ENCODE assay signal across 17 cellular contexts in genomic region chr15:80210612-80211554, GRCh38. TPM values are rescaled to one million over a fixed set of nuclear protein-coding genes. Genes with fewer than 3 reads are reported as not detected.
A peak's percentile ranks its signal among the peaks of the same experiment; 100 is the strongest.
DNase-seq lines count a peak whose midpoint lies in the region; ATAC-seq, FAIRE-seq and TF ChIP-seq lines count a peak whose summit lies in the region.
"Had no signal": no experiment of that assay in that cellular context is flagged by ENCODE, and none has a peak within 500 bp of the region (broad histone marks: within the 10 kb centered on the region; RNA-seq: fewer than 3 reads in every experiment).

No MANE protein-coding gene starts in this region.

- TF ChIP-seq CTCF in GM12864 (IDR thresholded peaks at IDR 0.05; ENCODE audit: low read depth, low read length, missing control alignments) (no peak), lung (IDR thresholded peaks at IDR 0.05; ENCODE audit: control extremely low read depth, extremely low read depth) (no peak)

- H3K27ac ChIP-seq in lung (ENCODE audit: low read depth in 1 of 2, low read length in 1 of 2) = no peak overlapping the region
- H3K27ac ChIP-seq: suprapubic skin had no signal

- no peaks in the 10 kb centered on the region for H3K27me3 ChIP-seq in lung (ENCODE audit: control insufficient read depth, insufficient read depth)

- no peaks in the 10 kb centered on the region for H3K9me3 ChIP-seq in lung (ENCODE audit: control insufficient read depth in 2 of 2, insufficient read depth in 1 of 2, low read length in 1 of 2)
- H3K9me3 ChIP-seq: Caco-2, suprapubic skin had no signal

- FAIRE-seq in HTR-8/SVneo (lab: Jason Lieb, UNC) = no peak
- FAIRE-seq: astrocyte had no signal

- no peaks in the 10 kb centered on the region for H3K4me1 ChIP-seq in lung (ENCODE audit: control insufficient read depth in 2 of 2, insufficient read depth in 2 of 2, low read length in 2 of 2)
- H3K4me1 ChIP-seq: suprapubic skin had no signal

- H3K4me3 ChIP-seq in GM12864 (ENCODE audit: low read depth, low read length) = no peak overlapping the region
- H3K4me3 ChIP-seq in lung = no peak overlapping the region
- H3K4me3 ChIP-seq: suprapubic skin had no signal

- H3K36me3 ChIP-seq in lung (ENCODE audit: control insufficient read depth in 2 of 2, insufficient read depth in 2 of 2, low read length in 2 of 2) = no peaks in the 10 kb centered on the region
- H3K36me3 ChIP-seq: suprapubic skin had no signal

- peak; percentile 13 for DNase-seq in GM12864 (ENCODE audit: low read depth)
- peak; percentile 73 for DNase-seq in RPMI8226
- DNase-seq in lung (ENCODE audit: low spot score) = peak; percentile 11
- DNase-seq in HTR-8/SVneo (ENCODE audit: insufficient read length, low spot score) = no peak
- no peak for DNase-seq in NCI-H1694 (lab: John Stamatoyannopoulos, UW)
- no peak for DNase-seq in NCI-H2081 (lab: John Stamatoyannopoulos, UW)
- no peak for DNase-seq in NCI-H1092 (lab: John Stamatoyannopoulos, UW)
- DNase-seq: activated CD8-positive, alpha-beta T cell treated with anti-CD3 and anti-CD28 coated beads for 36 hours; activated gamma-delta T cell; Caco-2; GF-D8; NCI-H1930; NCI-H526; Right ventricle myocardium superior had no signal

- WGBS in lung, 2 donors = 56 to 66% methylated on average over 12 of the region's 12 CpGs

- ATAC-seq in HG03103 (IDR thresholded peaks at IDR 0.05; ENCODE audit: low read depth, unreplicated experiment) (peak; percentile 60), lung (ENCODE audit: insufficient read depth, low FRiP score) (no peak)
- ATAC-seq: activated CD8-positive, alpha-beta T cell treated with anti-CD3 and anti-CD28 coated beads for 36 hours had no signal

RNA-seq across cellular contexts. Expression of gene CTXND1, which starts 41.1 kb away (rescaled TPM):
- 1 to 10 TPM; 2.2 to 2.4 TPM for total RNA-seq in lung
- under 1 TPM; 0.10 to 0.69 TPM for polyA plus RNA-seq in lung
- total RNA-seq: activated CD8-positive, alpha-beta T cell treated with anti-CD3 and anti-CD28 coated beads for 36 hours; astrocyte had no signal

RNA-seq across cellular contexts. Expression of gene FAH, which starts 58.1 kb away (rescaled TPM):
- 10 to 100 TPM; 23.7 to 48.9 TPM for total RNA-seq in lung
- polyA plus RNA-seq in lung = 10 to 100 TPM; 49.4 to 55.5 TPM

Comparison
In these comparisons a context has a peak if more than half of its experiments do, and no peak if none do; other contexts are left out.
1. DNase-seq: peak in GM12864 (single experiment), RPMI8226 (single experiment) and lung (single experiment); none in HTR-8/SVneo (single experiment), NCI-H1694 (single experiment), NCI-H2081 (0 of 2) and NCI-H1092 (single experiment).